In genomic region chr3:72678380-72678779, GRCh38 we compare ENCODE assay signal across 20 cellular contexts.
"Had no signal": no experiment of that assay in that cellular context is flagged by ENCODE, and none has a peak within 500 bp of the region (broad histone marks: within the 10 kb centered on the region; RNA-seq: fewer than 3 reads in every experiment).

No MANE protein-coding gene starts in this region.

- H3K27ac ChIP-seq: coronary artery, esophagus squamous epithelium, gastroesophageal sphincter, heart left ventricle, pancreas, right lobe of liver had no signal

- ATAC-seq: gastroesophageal sphincter, heart left ventricle had no signal

- H3K27me3 ChIP-seq: esophagus squamous epithelium, gastroesophageal sphincter, heart left ventricle, pancreas, right lobe of liver had no signal

- H3K4me3 Mint-ChIP-seq: activated naive CD8-positive, alpha-beta T cell treated with anti-CD3 and anti-CD28 coated beads for 36 hours; activated T-cell treated with anti-CD3 and anti-CD28 coated beads, Interleukin-2, amount 50 U/mL, for 4 hours; nephron progenitor cell; T-helper 1 cell treated with Interleukin-12 subunit alpha and Interleukin-12 subunit beta and Interleukin-4 antibody, amounts not matched to agents 30 μg/mL and 1 μg/mL, for 36 hours had no signal

- H3K4me1 ChIP-seq: gastroesophageal sphincter, heart left ventricle, pancreas had no signal

- DNase-seq: activated CD4-positive, alpha-beta T cell treated with anti-CD3 and anti-CD28 coated beads for 4 hours; activated CD4-positive, alpha-beta T cell treated with anti-CD3 and anti-CD28 coated beads, Interleukin-2, amount 50 U/mL, for 48 hours; activated CD4-positive, CD25-positive, alpha-beta regulatory T cell; activated CD8-positive, alpha-beta memory T cell treated with anti-CD3 and anti-CD28 coated beads, Interleukin-2, amount 50 U/mL, for 48 hours; activated naive CD4-positive, alpha-beta T cell treated with Interleukin-2 at 50 U/mL for 16 hours; activated naive CD8-positive, alpha-beta T cell treated with anti-CD3 and anti-CD28 coated beads for 36 hours; activated T-cell treated with anti-CD3 and anti-CD28 coated beads, Interleukin-2, amount 50 U/mL, for 4 hours; amniotic stem cell; cerebellar nuclear complex; esophagus squamous epithelium; heart left ventricle; nephron progenitor cell; pancreas; right lobe of liver; stimulated activated CD4-positive, alpha-beta T cell treated with anti-CD3 and anti-CD28 coated beads, Interleukin-15, amount 100 ng/mL, for 24 hours; stimulated activated naive CD4-positive, alpha-beta T cell had no signal

- H3K36me3 ChIP-seq: esophagus squamous epithelium, gastroesophageal sphincter, heart left ventricle, pancreas, right lobe of liver had no signal

- H3K9me3 ChIP-seq: pancreas, right lobe of liver had no signal

- H3K27ac Mint-ChIP-seq: activated naive CD8-positive, alpha-beta T cell treated with anti-CD3 and anti-CD28 coated beads for 36 hours; T-helper 1 cell treated with Interleukin-12 subunit alpha and Interleukin-12 subunit beta and Interleukin-4 antibody, amounts not matched to agents 30 μg/mL and 1 μg/mL, for 36 hours had no signal

- H3K4me3 ChIP-seq: coronary artery, esophagus squamous epithelium, gastroesophageal sphincter, heart left ventricle, lung, pancreas, right lobe of liver had no signal

- H3K9me3 Mint-ChIP-seq: activated T-cell treated with anti-CD3 and anti-CD28 coated beads, Interleukin-2, amount 50 U/mL, for 4 hours; T-helper 1 cell treated with Interleukin-12 subunit alpha and Interleukin-12 subunit beta and Interleukin-4 antibody, amounts not matched to agents 30 μg/mL and 1 μg/mL, for 36 hours had no signal

- H3K27me3 Mint-ChIP-seq: activated naive CD8-positive, alpha-beta T cell treated with anti-CD3 and anti-CD28 coated beads for 36 hours had no signal
